Comparison of ENCODE assay signal across 8 cellular contexts in the genomic region with DNA sequence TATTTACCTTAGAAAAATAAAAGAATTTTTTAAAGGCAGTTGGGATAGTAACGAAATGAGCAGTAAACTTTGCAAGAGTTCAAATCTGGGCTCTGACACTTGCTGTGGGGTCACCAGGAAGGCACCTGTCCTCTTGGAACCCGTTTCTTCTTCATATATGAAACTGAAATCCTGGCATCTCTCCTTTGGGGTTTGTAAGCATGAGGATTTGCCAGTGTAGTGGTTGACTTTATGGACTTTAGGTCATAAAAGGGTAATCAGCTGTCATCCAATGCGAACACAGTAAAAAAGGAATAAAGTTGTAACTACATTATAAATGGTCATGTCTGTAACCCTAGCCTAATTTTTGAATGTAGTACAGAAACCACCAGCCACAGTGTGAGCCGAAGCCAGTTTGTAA. TPM values are rescaled to one million over a fixed set of nuclear protein-coding genes. Genes with fewer than 3 reads are reported as not detected.
A peak's percentile ranks its signal among the peaks of the same experiment; 100 is the strongest.
DNase-seq lines count a peak whose midpoint lies in the region; ATAC-seq, FAIRE-seq and TF ChIP-seq lines count a peak whose summit lies in the region.

No MANE protein-coding gene starts in this region.

- H2AFZ ChIP-seq in HepG2 (ENCODE audit: low read length) = no peak overlapping the region

- CTCF ChIA-PET in activated CD4-positive, alpha-beta T cell treated with anti-CD3 and anti-CD28 coated beads, Interleukin-2, amount 10 ng/mL, durations not matched to agents 7 days and 5 days (lab: Charles Lee) = interaction anchor here (0.8 to 3.7 kb wide), 5 partner anchors 11 to 113 kb away, joined by 3 to 16 read pairs (median 3); no protein-coding TSS in a partner anchor
- CTCF ChIA-PET in HepG2 (lab: Yijun Ruan, JAX; ENCODE audit: low intra/inter-chr PET ratio, low total read pairs) = no interaction called here

- TF ChIP-seq POLR2A in HepG2 (IDR thresholded peaks at IDR 0.05; ENCODE audit: insufficient read depth in 1 of 2, low read depth in 2 of 2, low read length in 2 of 2) = no peak

- intact Hi-C loops in HepG2 (cut with micrococcal nuclease; ENCODE audit: unreplicated experiment) = no loop called here

- H3K4me1 ChIP-seq in HepG2 (ENCODE audit: insufficient read depth, low read length) = peaks cover 73% of the 10 kb centered on the region
- peaks cover 12% of the 10 kb centered on the region for H3K4me1 ChIP-seq in thymus (ENCODE audit: control insufficient read depth, insufficient read depth, low read length)

- no peak for DNase-seq in activated CD4-positive, alpha-beta T cell treated with anti-CD3 and anti-CD28 coated beads, Interleukin-2, amount 10 ng/mL, durations not matched to agents 7 days and 5 days
- no peak for DNase-seq in activated CD4-positive, alpha-beta T cell treated with anti-CD3 and anti-CD28 coated beads, Interleukin-2, amount 50 U/mL, for 4 hours
- DNase-seq in activated naive CD8-positive, alpha-beta T cell treated with anti-CD3 and anti-CD28 coated beads, Interleukin-2, amount 10 ng/mL, durations not matched to agents 7 days and 5 days = no peak
- DNase-seq in HepG2 (ENCODE audit: low spot score) = no peak
- no peak for DNase-seq in NCI-H510A treated with DMSO at 0.1 percent for 48 hours (lab: John Stamatoyannopoulos, UW)
- DNase-seq in HuH-7 (ENCODE audit: low spot score) = no peak
- DNase-seq in ACHN = no peak

- POLR2A ChIA-PET in activated CD4-positive, alpha-beta T cell treated with anti-CD3 and anti-CD28 coated beads, Interleukin-2, amount 10 ng/mL, durations not matched to agents 7 days and 5 days (lab: Charles Lee) = no interaction called here
- POLR2A ChIA-PET in activated naive CD8-positive, alpha-beta T cell treated with anti-CD3 and anti-CD28 coated beads, Interleukin-2, amount 10 ng/mL, durations not matched to agents 7 days and 5 days (lab: Charles Lee) = interaction anchor here (0.8 to 3.2 kb wide), 3 partner anchors 12 to 79 kb away, joined by 3 to 9 read pairs (median 5); no protein-coding TSS in a partner anchor
- POLR2A ChIA-PET in HepG2 (lab: Yijun Ruan, JAX) = interaction anchor here (2.4 kb wide), 1 partner anchor 12 kb away, joined by 18 read pairs; no protein-coding TSS in a partner anchor

- H3K4me1 Mint-ChIP-seq in activated CD4-positive, alpha-beta T cell treated with anti-CD3 and anti-CD28 coated beads, Interleukin-2, amount 10 ng/mL, durations not matched to agents 7 days and 5 days = peaks cover 62% of the 10 kb centered on the region
- peaks cover 46% of the 10 kb centered on the region for H3K4me1 Mint-ChIP-seq in activated naive CD8-positive, alpha-beta T cell treated with anti-CD3 and anti-CD28 coated beads, Interleukin-2, amount 10 ng/mL, durations not matched to agents 7 days and 5 days

- H3K36me3 ChIP-seq in HepG2 (replicated peaks in 1 of 2; ENCODE audit: control insufficient read depth in 1 of 2, insufficient read depth in 2 of 2, low read length in 2 of 2) = no peaks in the 10 kb centered on the region
- no peaks in the 10 kb centered on the region for H3K36me3 ChIP-seq in thymus (ENCODE audit: control insufficient read depth, insufficient read depth)

- no peak for FAIRE-seq in HepG2 (lab: Jason Lieb, UNC)

- ATAC-seq in activated naive CD8-positive, alpha-beta T cell treated with anti-CD3 and anti-CD28 coated beads, Interleukin-2, amount 10 ng/mL, durations not matched to agents 7 days and 5 days (ENCODE audit: low read depth) = no peak
- no peak for ATAC-seq in HepG2

- H3K79me2 ChIP-seq in HepG2 (ENCODE audit: insufficient read depth, low read length) = peaks cover 66% of the 10 kb centered on the region

- H3K9me3 ChIP-seq in HepG2 (ENCODE audit: low read length) = no peaks in the 10 kb centered on the region
- no peaks in the 10 kb centered on the region for H3K9me3 ChIP-seq in thymus (ENCODE audit: control insufficient read depth)

- 0% methylated on average over 4 of the region's 4 CpGs for WGBS in HepG2 (ENCODE audit: low lambda C conversion rate)
- 18% methylated on average over 4 of the region's 4 CpGs for WGBS in thymus

- in situ Hi-C loops in HepG2 (cut with HindIII; ENCODE audit: extremely low pct_ligation_motif_present, low pct_unique_long_range_greater_than_20kb) = no loop called here
- in situ Hi-C loops in ACHN (cut with HindIII; ENCODE audit: low pct_ligation_motif_present, low pct_unique_long_range_greater_than_20kb, low sequenced_read_pairs) = no loop called here

- no peaks in the 10 kb centered on the region for H3K27me3 Mint-ChIP-seq in activated CD4-positive, alpha-beta T cell treated with anti-CD3 and anti-CD28 coated beads, Interleukin-2, amount 10 ng/mL, durations not matched to agents 7 days and 5 days
- no peaks in the 10 kb centered on the region for H3K27me3 Mint-ChIP-seq in activated naive CD8-positive, alpha-beta T cell treated with anti-CD3 and anti-CD28 coated beads, Interleukin-2, amount 10 ng/mL, durations not matched to agents 7 days and 5 days

- peaks cover 2% of the 10 kb centered on the region for H3K9me3 Mint-ChIP-seq in activated CD4-positive, alpha-beta T cell treated with anti-CD3 and anti-CD28 coated beads, Interleukin-2, amount 10 ng/mL, durations not matched to agents 7 days and 5 days
- no peaks in the 10 kb centered on the region for H3K9me3 Mint-ChIP-seq in activated naive CD8-positive, alpha-beta T cell treated with anti-CD3 and anti-CD28 coated beads, Interleukin-2, amount 10 ng/mL, durations not matched to agents 7 days and 5 days

- H3K4me2 ChIP-seq in HepG2 (ENCODE audit: low read depth, low read length) = peak overlapping the region; percentile 89

- H3K36me3 Mint-ChIP-seq in activated CD4-positive, alpha-beta T cell treated with anti-CD3 and anti-CD28 coated beads, Interleukin-2, amount 10 ng/mL, durations not matched to agents 7 days and 5 days (ENCODE audit: low read depth) = peaks cover 14% of the 10 kb centered on the region
- H3K36me3 Mint-ChIP-seq in activated naive CD8-positive, alpha-beta T cell treated with anti-CD3 and anti-CD28 coated beads, Interleukin-2, amount 10 ng/mL, durations not matched to agents 7 days and 5 days = peaks cover 13% of the 10 kb centered on the region

- TF ChIP-seq CTCF in HepG2 (CRISPR knock-in tag; IDR thresholded peaks at IDR 0.05) = no peak

- peak overlapping the region; percentile 96 for H3K4me3 Mint-ChIP-seq in activated CD4-positive, alpha-beta T cell treated with anti-CD3 and anti-CD28 coated beads, Interleukin-2, amount 10 ng/mL, durations not matched to agents 7 days and 5 days
- peak overlapping the region; percentile 94 for H3K4me3 Mint-ChIP-seq in activated naive CD8-positive, alpha-beta T cell treated with anti-CD3 and anti-CD28 coated beads, Interleukin-2, amount 10 ng/mL, durations not matched to agents 7 days and 5 days

- H4K20me1 ChIP-seq in HepG2 (ENCODE audit: insufficient read depth, low read length) = peaks cover 54% of the 10 kb centered on the region

- H3K9ac ChIP-seq in HepG2 (ENCODE audit: insufficient read depth, low read depth, low read length) = peak overlapping the region; percentile 91

- H3K27ac ChIP-seq in HepG2 (ENCODE audit: extremely low read length, insufficient read depth, low read length) (peak overlapping the region; percentile 81), thymus (ENCODE audit: low read depth) (no peak overlapping the region)

- no peak for TF ChIP-seq RAD21 in HepG2 (CRISPR knock-in tag; IDR thresholded peaks at IDR 0.05)

- H3K27ac Mint-ChIP-seq in activated CD4-positive, alpha-beta T cell treated with anti-CD3 and anti-CD28 coated beads, Interleukin-2, amount 10 ng/mL, durations not matched to agents 7 days and 5 days = peak overlapping the region; percentile 91
- peak overlapping the region; percentile 92 for H3K27ac Mint-ChIP-seq in activated naive CD8-positive, alpha-beta T cell treated with anti-CD3 and anti-CD28 coated beads, Interleukin-2, amount 10 ng/mL, durations not matched to agents 7 days and 5 days

- H3K4me3 ChIP-seq in HepG2 (replicated peaks in 1 of 3; ENCODE audit: insufficient read depth in 1 of 3, low read depth in 2 of 3, low read length in 3 of 3) (peak overlapping the region; percentile 88 to 93 (median 91)), thymus (ENCODE audit: low read length) (peak overlapping the region; percentile 91)

- BruUV-seq in HepG2 (replicated peaks; lab: Mats Ljungman, UMichigan) = TSS peak; percentile 50

- no peaks in the 10 kb centered on the region; a peak in 1 of 5 replicates for H3K27me3 ChIP-seq in HepG2 (ENCODE audit: control insufficient read depth in 1 of 2, insufficient read depth in 2 of 2, low read length in 2 of 2)
- no peaks in the 10 kb centered on the region for H3K27me3 ChIP-seq in thymus (ENCODE audit: control insufficient read depth, insufficient read depth)

- TF ChIP-seq EP300 in HepG2 (IDR thresholded peaks at IDR 0.05; ENCODE audit: low read depth in 2 of 2, low read length in 2 of 2) = no peak
- TF ChIP-seq EP300 in HepG2 (CRISPR knock-in tag; IDR thresholded peaks at IDR 0.05; ENCODE audit: borderline replicate concordance) = no peak

RNA-seq across cellular contexts. Expression of a gene that starts 1.3 kb away (rescaled TPM):
- 10 to 100 TPM; 65.8 to 66.6 TPM for total RNA-seq in activated CD4-positive, alpha-beta T cell treated with anti-CD3 and anti-CD28 coated beads, Interleukin-2, amount 10 ng/mL, durations not matched to agents 7 days and 5 days
- 10 to 100 TPM; 68.3 to 70.5 TPM for total RNA-seq in activated naive CD8-positive, alpha-beta T cell treated with anti-CD3 and anti-CD28 coated beads, Interleukin-2, amount 10 ng/mL, durations not matched to agents 7 days and 5 days
- 19.3 and 42.2 TPM in 2 replicates for total RNA-seq in HepG2 (2016; rRNA removed; fragmentation: Illumina TruSeq; extraction: Trizol)
- total RNA-seq in HepG2 (2016; cell fraction: cytosol; rRNA removed; fragmentation: Illumina TruSeq; extraction: Trizol; ENCODE audit: low read depth) = 2.8 and 4.0 TPM in 2 replicates
- total RNA-seq in HepG2 (2016; cell fraction: insoluble cytoplasmic fraction; rRNA removed; fragmentation: Illumina TruSeq; extraction: Trizol) = 18.4 and 42.0 TPM in 2 replicates
- total RNA-seq in HepG2 (2016; cell fraction: membrane; rRNA removed; fragmentation: Illumina TruSeq; extraction: Trizol) = 18.7 and 20.5 TPM in 2 replicates
- total RNA-seq in HepG2 (2016; cell fraction: nucleus; rRNA removed; fragmentation: Illumina TruSeq; extraction: Trizol) = 24.4 and 28.8 TPM in 2 replicates
- polyA plus RNA-seq in HepG2 (2011; rRNA removed) (15.3 and 17.4 TPM in 2 replicates), thymus (49.0 TPM)
- polyA plus RNA-seq in HepG2 (2011; cell fraction: cytosol; rRNA removed) = 6.4 and 13.9 TPM in 2 replicates
- 9.5 and 11.9 TPM in 2 replicates for polyA plus RNA-seq in HepG2 (2011; cell fraction: nucleus; rRNA removed)
- polyA plus RNA-seq in HepG2 (2012) = 31.9 and 33.9 TPM in 2 replicates
- 2.7 and 2.8 TPM in 2 replicates for polyA plus RNA-seq in HepG2 (2016; cell fraction: cytosol; fragmentation: Illumina TruSeq; extraction: Trizol; ENCODE audit: low read depth)
- 58.3 and 63.3 TPM in 2 replicates for polyA plus RNA-seq in HepG2 (2016; cell fraction: insoluble cytoplasmic fraction; fragmentation: Illumina TruSeq; extraction: Trizol; ENCODE audit: low read depth)
- polyA plus RNA-seq in HepG2 (2016; cell fraction: membrane; fragmentation: Illumina TruSeq; extraction: Trizol; ENCODE audit: low read depth) = 12.2 and 12.7 TPM in 2 replicates
- 39.9 TPM in 2 replicates for polyA plus RNA-seq in HepG2 (2016; cell fraction: nucleus; fragmentation: Illumina TruSeq; extraction: Trizol; ENCODE audit: insufficient read depth, low read depth)
- polyA minus RNA-seq in HepG2 (2011; rRNA and poly(A)+ RNA removed; ENCODE audit: low replicate concordance) = 8.0 and 11.9 TPM in 2 replicates
- 14.1 and 21.2 TPM in 2 replicates for polyA minus RNA-seq in HepG2 (2011; cell fraction: cytosol; rRNA and poly(A)+ RNA removed)
- polyA minus RNA-seq in HepG2 (2011; cell fraction: nucleus; rRNA and poly(A)+ RNA removed) = 18.9 and 25.6 TPM in 2 replicates
